Comparison of ENCODE assay signal across 8 cellular contexts in genomic region chr18:21955757-21956652, GRCh38.
A peak's percentile ranks its signal among the peaks of the same experiment; 100 is the strongest.
DNase-seq lines count a peak whose midpoint lies in the region; ATAC-seq and TF ChIP-seq lines count a peak whose summit lies in the region.

No MANE protein-coding gene starts in this region.

- no peak for TF ChIP-seq POLR2A in esophagus squamous epithelium (IDR thresholded peaks at IDR 0.05)

- WGBS in esophagus squamous epithelium, 2 donors, result 37 to 39% methylated on average over 8 of the region's 8 CpGs

- TF ChIP-seq CTCF in HL-60 (IDR thresholded peaks at IDR 0.05; ENCODE audit: insufficient read depth, low read length) (peak; percentile 99), OCI-LY3 (IDR thresholded peaks at IDR 0.05; ENCODE audit: low read depth, low read length) (peak; percentile 96), esophagus squamous epithelium (IDR thresholded peaks at IDR 0.05) (peak; percentile 66 to 88 (median 77)), nephron (IDR thresholded peaks at IDR 0.05; ENCODE audit: unreplicated experiment in 3 of 3) (peak; percentile 80 to 85 (median 85))

- H3K4me2 ChIP-seq in OCI-LY3 (ENCODE audit: low read length), result no peak overlapping the region

- 0 out of 2 replicates have a peak overlapping the region, but pooled peaks have one; percentile 17 for H2AFZ ChIP-seq in OCI-LY3 (ENCODE audit: low read depth, low read length)

- H3K36me3 ChIP-seq in OCI-LY3 (replicated peaks; ENCODE audit: low read depth, low read length), result no peaks in the 10 kb centered on the region
- no peaks in the 10 kb centered on the region for H3K36me3 ChIP-seq in esophagus squamous epithelium

- H3K9me3 ChIP-seq in OCI-LY3 (ENCODE audit: insufficient read depth, low read length), result no peaks in the 10 kb centered on the region
- H3K9me3 ChIP-seq in esophagus squamous epithelium, result no peaks in the 10 kb centered on the region

- no peaks in the 10 kb centered on the region for H3K79me2 ChIP-seq in OCI-LY3 (ENCODE audit: low read length)

- H3K27ac Mint-ChIP-seq in nephron, result no peak overlapping the region

- H3K27ac ChIP-seq in HL-60 (replicated peaks) (no peak overlapping the region), OCI-LY3 (ENCODE audit: low read length) (no peak overlapping the region), esophagus squamous epithelium (no peak overlapping the region)

- H3K9me3 Mint-ChIP-seq in nephron, result peaks cover 18% of the 10 kb centered on the region

- H3K4me3 Mint-ChIP-seq in nephron, result no peak overlapping the region

- H3K4me3 ChIP-seq in HL-60 (replicated peaks; ENCODE audit: insufficient read depth, low read length) (no peak overlapping the region), OCI-LY3 (ENCODE audit: low read length) (no peak overlapping the region), esophagus squamous epithelium (no peak overlapping the region)

- H3K36me3 Mint-ChIP-seq in nephron (ENCODE audit: low read depth), result no peaks in the 10 kb centered on the region

- H4K20me1 ChIP-seq in OCI-LY3 (ENCODE audit: insufficient read depth, low read length), result no peaks in the 10 kb centered on the region

- no peak overlapping the region for H3K9ac ChIP-seq in OCI-LY3 (ENCODE audit: low read length)

- peak; percentile 96 for ATAC-seq in GM21367 (IDR thresholded peaks at IDR 0.05; ENCODE audit: unreplicated experiment)

- peaks cover 11% of the 10 kb centered on the region for H3K4me1 ChIP-seq in OCI-LY3 (ENCODE audit: low read length)
- no peaks in the 10 kb centered on the region for H3K4me1 ChIP-seq in esophagus squamous epithelium

- H3K4me1 Mint-ChIP-seq in nephron, result no peaks in the 10 kb centered on the region

- intact Hi-C loops in esophagus squamous epithelium (cut with DNase I), result no loop called here

- peaks cover 7% of the 10 kb centered on the region for H3K27me3 Mint-ChIP-seq in nephron (ENCODE audit: low read depth)

- DNase-seq in D341Med (ENCODE audit: low spot score) (peak; percentile 85), HL-60 (ENCODE audit: low read depth in 1 of 2, low spot score in 1 of 2) (peak; percentile 36 to 77), activated T-cell treated with anti-CD3 and anti-CD28 coated beads for 24 hours (ENCODE audit: low read depth) (peak; percentile 65), esophagus squamous epithelium (lab: John Stamatoyannopoulos, UW) (no peak)
- peak; percentile 65 for DNase-seq in stimulated activated naive CD4-positive, alpha-beta T cell treated with Interleukin-2 at 50 U/mL for 16 hours (lab: John Stamatoyannopoulos, UW)

- H3K27me3 ChIP-seq in HL-60 (ENCODE audit: insufficient read depth, poor library complexity, severe bottlenecking) (no peaks in the 10 kb centered on the region), OCI-LY3 (ENCODE audit: low read depth, low read length) (0 out of 2 replicates have a peak, but pooled peaks cover 5% of the 10 kb centered on the region), esophagus squamous epithelium (peaks cover 0 to 11% (median 0%) of the 10 kb centered on the region in 4 donors)
